9 cellular contexts compared by ENCODE assay signal in genomic region chr10:99976886-99977391, GRCh38. TPM values are rescaled to one million over a fixed set of nuclear protein-coding genes. Genes with fewer than 3 reads are reported as not detected.
DNase-seq lines count a peak whose midpoint lies in the region; ATAC-seq and TF ChIP-seq lines count a peak whose summit lies in the region.
"Had no signal": no experiment of that assay in that cellular context is flagged by ENCODE, and none has a peak within 500 bp of the region (broad histone marks: within the 10 kb centered on the region; RNA-seq: fewer than 3 reads in every experiment).

No MANE protein-coding gene starts in this region.

- peak overlapping the region; percentile 73 for H3K4me2 ChIP-seq in PC-9

- H3F3A ChIP-seq in PC-9 (ENCODE audit: insufficient read depth, low read depth): peaks cover 22% of the 10 kb centered on the region; the same call in 1 of the 2 replicates

- H3K9me3 ChIP-seq in PC-9 (ENCODE audit: insufficient read depth, low read depth): no peaks in the 10 kb centered on the region
- no peaks in the 10 kb centered on the region for H3K9me3 ChIP-seq in esophagus muscularis mucosa
- H3K9me3 ChIP-seq in CD8-positive, alpha-beta T cell (ENCODE audit: low read length): no peaks in the 10 kb centered on the region

- no peak for TF ChIP-seq EP300 in esophagus muscularis mucosa (IDR thresholded peaks at IDR 0.05)

- ATAC-seq in HG03469 (IDR thresholded peaks at IDR 0.05; ENCODE audit: unreplicated experiment): no peak
- no peak for ATAC-seq in CD8-positive, alpha-beta T cell

- peaks cover under 1% of the 10 kb centered on the region for H3K36me3 Mint-ChIP-seq in osteocyte (ENCODE audit: unreplicated experiment)
- peaks cover under 1% of the 10 kb centered on the region for H3K36me3 Mint-ChIP-seq in CD8-positive, alpha-beta T cell

- WGBS in esophagus muscularis mucosa: 25% methylated on average over 3 of the region's 3 CpGs

- TF ChIP-seq POLR2A in esophagus muscularis mucosa (IDR thresholded peaks at IDR 0.05; ENCODE audit: low read depth): no peak

- peak overlapping the region; percentile 58 for H3K4me3 Mint-ChIP-seq in osteocyte (ENCODE audit: unreplicated experiment)
- H3K4me3 Mint-ChIP-seq in CD8-positive, alpha-beta T cell: no peak overlapping the region

- H3K27me3 ChIP-seq in PC-9 (ENCODE audit: insufficient read depth, low read depth) (no peaks in the 10 kb centered on the region), esophagus muscularis mucosa (no peaks in the 10 kb centered on the region)
- H3K27me3 ChIP-seq in CD8-positive, alpha-beta T cell (ENCODE audit: insufficient read depth, low read length): no peaks in the 10 kb centered on the region

- intact Hi-C loops in PC-9 (cut with micrococcal nuclease; ENCODE audit: unreplicated experiment): loop anchor here (2.0 to 10.0 kb wide), 3 partner anchors 30 to 68 kb away; no protein-coding TSS in a partner anchor
- intact Hi-C loops in esophagus muscularis mucosa (cut with DNase I): loop anchor here (5.0 kb wide), 1 partner anchor 35 kb away; no protein-coding TSS in a partner anchor
- intact Hi-C loops in CD8-positive, alpha-beta T cell (cut with DNase I, micrococcal nuclease): loop anchor here in 1 of 2 experiments (10.0 kb wide), 1 partner anchor 48 kb away; no protein-coding TSS in a partner anchor

- no peak overlapping the region for H2AFZ ChIP-seq in PC-9

- H3K27ac Mint-ChIP-seq in osteocyte (ENCODE audit: unreplicated experiment): peak overlapping the region; percentile 96
- no peak overlapping the region for H3K27ac Mint-ChIP-seq in CD8-positive, alpha-beta T cell

- DNase-seq in Ammon's horn (ENCODE audit: low spot score) (peak; percentile 10), PC-9 (peak; percentile 29 to 94), esophagus muscularis mucosa (ENCODE audit: extremely low spot score) (no peak), osteocyte (ENCODE audit: extremely low spot score, unreplicated experiment) (no peak), RPMI8226 (no peak)
- DNase-seq in CD8-positive, alpha-beta T cell: no peak
- DNase-seq in stimulated activated CD4-positive, alpha-beta T cell treated with anti-CD3 and anti-CD28 coated beads, Interleukin-12 subunit alpha, Interleukin-12 subunit beta, amount 100 ng/mL, for 4 hours: no peak
- DNase-seq: activated CD4-positive, CD25-positive, alpha-beta regulatory T cell had no signal

- no peaks in the 10 kb centered on the region for H3K27me3 Mint-ChIP-seq in osteocyte (ENCODE audit: unreplicated experiment)
- H3K27me3 Mint-ChIP-seq in CD8-positive, alpha-beta T cell (ENCODE audit: low read depth): no peaks in the 10 kb centered on the region

- no TSS peak for BruUV-seq in PC-9 (replicated peaks; lab: Mats Ljungman, UMichigan)

- H3K79me2 ChIP-seq in PC-9 (ENCODE audit: low read depth): peaks cover 69% of the 10 kb centered on the region

- H3K9me3 Mint-ChIP-seq in osteocyte (ENCODE audit: unreplicated experiment): no peaks in the 10 kb centered on the region
- H3K9me3 Mint-ChIP-seq in CD8-positive, alpha-beta T cell: no peaks in the 10 kb centered on the region

- POLR2A ChIA-PET in PC-9 (lab: Charles Lee; ENCODE audit: unreplicated experiment): interaction anchor here (0.6 kb wide), 2 partner anchors 20 to 29 kb away, joined by 3 to 4 read pairs; no protein-coding TSS in a partner anchor
- POLR2A ChIA-PET in CD8-positive, alpha-beta T cell (lab: Charles Lee): no interaction called here

- peaks cover 58% of the 10 kb centered on the region for H3K4me1 Mint-ChIP-seq in osteocyte (ENCODE audit: unreplicated experiment)
- no peaks in the 10 kb centered on the region for H3K4me1 Mint-ChIP-seq in CD8-positive, alpha-beta T cell (ENCODE audit: low read depth)

- CTCF ChIA-PET in PC-9 (lab: Charles Lee): interaction anchor here (1.0 to 1.4 kb wide), 3 partner anchors 10 to 69 kb away, joined by 3 to 4 read pairs (median 3); no protein-coding TSS in a partner anchor
- CTCF ChIA-PET in CD8-positive, alpha-beta T cell (lab: Charles Lee): interaction anchor here (1.0 to 1.6 kb wide), 2 partner anchors 33 to 69 kb away, joined by 6 read pairs; partner anchors contain the start of gene DNMBP

- H3K27ac ChIP-seq in PC-9 (peak overlapping the region; percentile 89), esophagus muscularis mucosa (replicated peaks in 1 of 4) (peak overlapping the region; percentile 68 to 77 (median 72))
- H3K27ac ChIP-seq in CD8-positive, alpha-beta T cell (ENCODE audit: low read depth, low read length): no peak overlapping the region

- H3K9me2 ChIP-seq in PC-9 (ENCODE audit: insufficient read depth): no peaks in the 10 kb centered on the region

- peaks cover 26% of the 10 kb centered on the region for H3K4me1 ChIP-seq in PC-9 (replicated peaks; ENCODE audit: insufficient read depth)
- H3K4me1 ChIP-seq in esophagus muscularis mucosa: peaks cover 34 to 68% (median 61%) of the 10 kb centered on the region in 4 donors
- no peaks in the 10 kb centered on the region for H3K4me1 ChIP-seq in CD8-positive, alpha-beta T cell (ENCODE audit: insufficient read depth, low read length)

- no peaks in the 10 kb centered on the region for H4K20me1 ChIP-seq in PC-9 (ENCODE audit: insufficient read depth)

- no peak for TF ChIP-seq CTCF in PC-9 (conservative IDR thresholded peaks at IDR 0.05)
- no peak for TF ChIP-seq CTCF in esophagus muscularis mucosa (IDR thresholded peaks at IDR 0.05)
- TF ChIP-seq CTCF in osteocyte (IDR thresholded peaks at IDR 0.05): no peak
- TF ChIP-seq CTCF in CD8-positive, alpha-beta T cell (IDR thresholded peaks at IDR 0.05): no peak

- H3K36me3 ChIP-seq in PC-9 (ENCODE audit: low read depth): no peaks in the 10 kb centered on the region
- H3K36me3 ChIP-seq in esophagus muscularis mucosa: no peaks in the 10 kb centered on the region
- H3K36me3 ChIP-seq in CD8-positive, alpha-beta T cell (ENCODE audit: insufficient read depth, low read length): no peaks in the 10 kb centered on the region

- H3K4me3 ChIP-seq in PC-9: peak overlapping the region; percentile 44
- peak overlapping the region in 2 of 4 donors; percentile 1 to 11 for H3K4me3 ChIP-seq in esophagus muscularis mucosa
- H3K4me3 ChIP-seq in CD8-positive, alpha-beta T cell (ENCODE audit: low read depth, low read length): no peak overlapping the region

RNA-seq across cellular contexts. Expression of gene DNMBP, which starts 32.8 kb away (rescaled TPM):
- total RNA-seq in PC-9 (2021): 11.8 and 14.9 TPM in 2 replicates
- total RNA-seq in esophagus muscularis mucosa: 10 to 100 TPM; 14.5 to 21.6 (median 17.4) TPM
- 16.2 and 17.5 TPM in 2 replicates for total RNA-seq in osteocyte
- 1 to 10 TPM; 4.0 to 4.1 TPM for total RNA-seq in CD8-positive, alpha-beta T cell

Comparison
In these comparisons a context has a peak if more than half of its experiments do, and no peak if none do; other contexts are left out.
1. DNase-seq: peak in Ammon's horn (single experiment) and PC-9 (2 of 2); none in esophagus muscularis mucosa (single experiment), osteocyte (single experiment), RPMI8226 (single experiment), CD8-positive, alpha-beta T cell (0 of 7) and stimulated activated CD4-positive, alpha-beta T cell treated with anti-CD3 and anti-CD28 coated beads, Interleukin-12 subunit alpha, Interleukin-12 subunit beta, amount 100 ng/mL, for 4 hours (single experiment).